In genomic region chr1:66356605-66357004, GRCh38 we compare ENCODE assay signal across 21 cellular contexts.
DNase-seq lines count a peak whose midpoint lies in the region; ATAC-seq and TF ChIP-seq lines count a peak whose summit lies in the region.
"Had no signal": no experiment of that assay in that cellular context is flagged by ENCODE, and none has a peak within 500 bp of the region (broad histone marks: within the 10 kb centered on the region; RNA-seq: fewer than 3 reads in every experiment).

No MANE protein-coding gene starts in this region.

- no peak overlapping the region for H3K4me3 ChIP-seq in mesodermal cell (ENCODE audit: extremely low read depth, insufficient read depth, low read length, poor library complexity, severe bottlenecking)
- no peak overlapping the region for H3K4me3 ChIP-seq in coronary artery
- no peak overlapping the region for H3K4me3 ChIP-seq in effector memory CD4-positive, alpha-beta T cell (ENCODE audit: insufficient read depth, low read depth, low read length, poor library complexity, severe bottlenecking)

- H3K27me3 Mint-ChIP-seq in activated naive CD4-positive, alpha-beta T cell treated with anti-CD3 and anti-CD28 coated beads, Interleukin-2, amount 10 ng/mL, durations not matched to agents 7 days and 5 days = no peaks in the 10 kb centered on the region
- peaks cover 3% of the 10 kb centered on the region for H3K27me3 Mint-ChIP-seq in brain

- peaks cover 65% of the 10 kb centered on the region for H3K4me1 ChIP-seq in mesodermal cell (ENCODE audit: control insufficient read depth, insufficient read depth, low read length, poor library complexity, severe bottlenecking)
- peaks cover 44% of the 10 kb centered on the region for H3K4me1 ChIP-seq in effector memory CD4-positive, alpha-beta T cell (ENCODE audit: control insufficient read depth, insufficient read depth, low read length, poor library complexity, severe bottlenecking)

- CTCF ChIA-PET in activated naive CD4-positive, alpha-beta T cell treated with anti-CD3 and anti-CD28 coated beads, Interleukin-2, amount 10 ng/mL, durations not matched to agents 7 days and 5 days (lab: Charles Lee) = interaction anchor here (1.2 to 1.7 kb wide), 3 partner anchors 8 to 90 kb away, joined by 3 to 7 read pairs (median 4); no protein-coding TSS in a partner anchor

- H3K4me1 Mint-ChIP-seq in activated naive CD4-positive, alpha-beta T cell treated with anti-CD3 and anti-CD28 coated beads, Interleukin-2, amount 10 ng/mL, durations not matched to agents 7 days and 5 days = peaks cover 91% of the 10 kb centered on the region
- peaks cover 100% of the 10 kb centered on the region for H3K4me1 Mint-ChIP-seq in brain

- no peak overlapping the region for H3K4me3 Mint-ChIP-seq in activated naive CD4-positive, alpha-beta T cell treated with anti-CD3 and anti-CD28 coated beads, Interleukin-2, amount 10 ng/mL, durations not matched to agents 7 days and 5 days
- peak overlapping the region; percentile 82 to 90 (median 84) for H3K4me3 Mint-ChIP-seq in brain
- H3K4me3 Mint-ChIP-seq: CD14-positive monocyte had no signal

- ATAC-seq in activated naive CD4-positive, alpha-beta T cell treated with anti-CD3 and anti-CD28 coated beads, Interleukin-2, amount 50 U/mL, for 72 hours = no peak
- no peak for ATAC-seq in GM21576 (IDR thresholded peaks at IDR 0.05; ENCODE audit: unreplicated experiment)
- ATAC-seq: right cardiac atrium had no signal

- DNase-seq in activated naive CD4-positive, alpha-beta T cell treated with anti-CD3 and anti-CD28 coated beads, Interleukin-2, amount 10 ng/mL, durations not matched to agents 7 days and 5 days = no peak
- DNase-seq in activated naive CD4-positive, alpha-beta T cell treated with anti-CD3 and anti-CD28 coated beads, Interleukin-2, amount 50 U/mL, for 72 hours (ENCODE audit: low spot score in 2 of 2) = no peak
- no peak for DNase-seq in coronary artery (ENCODE audit: low spot score)
- no peak for DNase-seq in effector memory CD4-positive, alpha-beta T cell
- DNase-seq: activated CD4-positive, CD25-positive, alpha-beta regulatory T cell; amniotic stem cell; central memory CD4-positive, alpha-beta T cell; IMR-90; kidney; mesenchymal stem cell; NCI-H2029 treated with DMSO at 0.1 percent for 48 hours; NCI-H524 treated with DMSO at 0.1 percent for 48 hours; right cardiac atrium; SHP77 had no signal

- H3K36me3 Mint-ChIP-seq in activated naive CD4-positive, alpha-beta T cell treated with anti-CD3 and anti-CD28 coated beads, Interleukin-2, amount 10 ng/mL, durations not matched to agents 7 days and 5 days = peaks cover 73% of the 10 kb centered on the region
- peaks cover 39 to 64% of the 10 kb centered on the region in 2 donors for H3K36me3 Mint-ChIP-seq in activated naive CD4-positive, alpha-beta T cell treated with anti-CD3 and anti-CD28 coated beads, Interleukin-2, amount 50 U/mL, for 72 hours
- peaks cover 4% of the 10 kb centered on the region for H3K36me3 Mint-ChIP-seq in brain

- H3K27ac Mint-ChIP-seq in activated naive CD4-positive, alpha-beta T cell treated with anti-CD3 and anti-CD28 coated beads, Interleukin-2, amount 10 ng/mL, durations not matched to agents 7 days and 5 days = peak overlapping the region; percentile 62
- H3K27ac Mint-ChIP-seq in activated naive CD4-positive, alpha-beta T cell treated with anti-CD3 and anti-CD28 coated beads, Interleukin-2, amount 50 U/mL, for 72 hours = no peak overlapping the region
- H3K27ac Mint-ChIP-seq in brain = peak overlapping the region; percentile 63 to 97 (median 92)
- H3K27ac Mint-ChIP-seq: activated T-helper 2 cell treated with anti-CD3 and anti-CD28 coated beads, Interferon-gamma antibody, Interleukin-2, Interleukin-4, amounts not matched to agents 10 μg/mL and 5 μg/mL and 100 μg/mL, durations not matched to agents 14 hours and 24 hours and 36 hours; CD14-positive monocyte; T-helper 2 cell treated with Interferon-gamma antibody and Interleukin-4, amounts not matched to agents 5 μg/mL and 100 μg/mL, for 36 hours had no signal

- H3K27ac ChIP-seq in mesodermal cell (ENCODE audit: low read depth, low read length, severe bottlenecking) = peak overlapping the region; percentile 30
- peak overlapping the region; percentile 63 for H3K27ac ChIP-seq in temporal lobe (ENCODE audit: low read depth, low read length)
- H3K27ac ChIP-seq in coronary artery = no peak overlapping the region
- H3K27ac ChIP-seq in effector memory CD4-positive, alpha-beta T cell (ENCODE audit: insufficient read depth, low read length, poor library complexity, severe bottlenecking) = no peak overlapping the region

- peaks cover 22% of the 10 kb centered on the region for H3K36me3 ChIP-seq in mesodermal cell (ENCODE audit: control insufficient read depth, insufficient read depth, low read length)
- H3K36me3 ChIP-seq in effector memory CD4-positive, alpha-beta T cell (ENCODE audit: control insufficient read depth, insufficient read depth, low read length) = peaks cover 20% of the 10 kb centered on the region

- 23% methylated on average over 2 of the region's 2 CpGs; no CpG with 5 or more reads in 1 of the 2 experiments for WGBS in mesodermal cell (ENCODE audit: insufficient coverage in 2 of 2), 2 experiments

- no peak for TF ChIP-seq CTCF in brain (conservative IDR thresholded peaks at IDR 0.05)
- no peak for TF ChIP-seq CTCF in coronary artery (IDR thresholded peaks at IDR 0.05)

- no peaks in the 10 kb centered on the region for H3K9me3 ChIP-seq in mesodermal cell (ENCODE audit: control insufficient read depth, low read length)
- H3K9me3 ChIP-seq in effector memory CD4-positive, alpha-beta T cell (ENCODE audit: control insufficient read depth, low read length) = no peaks in the 10 kb centered on the region

- H3K27me3 ChIP-seq in effector memory CD4-positive, alpha-beta T cell (replicated peaks; ENCODE audit: control insufficient read depth, insufficient read depth, low read length, poor library complexity, severe bottlenecking) = no peaks in the 10 kb centered on the region

- no peaks in the 10 kb centered on the region for H3K9me3 Mint-ChIP-seq in activated naive CD4-positive, alpha-beta T cell treated with anti-CD3 and anti-CD28 coated beads, Interleukin-2, amount 10 ng/mL, durations not matched to agents 7 days and 5 days
- peaks cover 0 to 5% of the 10 kb centered on the region in 2 donors for H3K9me3 Mint-ChIP-seq in activated naive CD4-positive, alpha-beta T cell treated with anti-CD3 and anti-CD28 coated beads, Interleukin-2, amount 50 U/mL, for 72 hours
- H3K9me3 Mint-ChIP-seq in brain = no peaks in the 10 kb centered on the region
- H3K9me3 Mint-ChIP-seq: activated T-helper 2 cell treated with anti-CD3 and anti-CD28 coated beads, Interferon-gamma antibody, Interleukin-2, Interleukin-4, amounts not matched to agents 10 μg/mL and 5 μg/mL and 100 μg/mL, durations not matched to agents 14 hours and 24 hours and 36 hours; T-helper 2 cell treated with Interferon-gamma antibody and Interleukin-4, amounts not matched to agents 5 μg/mL and 100 μg/mL, for 36 hours had no signal

Comparison
In these comparisons a context has a peak if more than half of its experiments do, and no peak if none do; other contexts are left out.
1. H3K27ac Mint-ChIP-seq: peak in activated naive CD4-positive, alpha-beta T cell treated with anti-CD3 and anti-CD28 coated beads, Interleukin-2, amount 10 ng/mL, durations not matched to agents 7 days and 5 days (single experiment) and brain (5 of 5); none in activated naive CD4-positive, alpha-beta T cell treated with anti-CD3 and anti-CD28 coated beads, Interleukin-2, amount 50 U/mL, for 72 hours (0 of 2).
2. H3K27ac ChIP-seq: peak in mesodermal cell (single experiment) and temporal lobe (single experiment); none in coronary artery (0 of 2) and effector memory CD4-positive, alpha-beta T cell (single experiment).